ENCODE assay signal across 21 cellular contexts in genomic region chr4:96602661-96603060, GRCh38.
DNase-seq lines count a peak whose midpoint lies in the region; ATAC-seq, FAIRE-seq and TF ChIP-seq lines count a peak whose summit lies in the region.
"Had no signal": no experiment of that assay in that cellular context is flagged by ENCODE, and none has a peak within 500 bp of the region (broad histone marks: within the 10 kb centered on the region; RNA-seq: fewer than 3 reads in every experiment).

No MANE protein-coding gene starts in this region.

- no peaks in the 10 kb centered on the region for H3K4me1 Mint-ChIP-seq in stimulated activated effector memory CD8-positive, alpha-beta T cell treated with anti-CD3 and anti-CD28 coated beads, Interleukin-12 subunit alpha, Interleukin-12 subunit beta, amount 100 ng/mL, for 72 hours
- H3K4me1 Mint-ChIP-seq: IgD-negative memory B cell had no signal

- H2BK12ac ChIP-seq in neuronal stem cell (ENCODE audit: low read length): no peak overlapping the region

- no peak overlapping the region for H4K91ac ChIP-seq in neuronal stem cell (ENCODE audit: low read depth, low read length, poor library complexity)

- DNase-seq in NCI-H2107 treated with DMSO at 0.1 percent for 48 hours (lab: John Stamatoyannopoulos, UW; ENCODE audit: unreplicated experiment): peak; percentile 0
- DNase-seq in NCI-H2107 (lab: John Stamatoyannopoulos, UW): no peak
- DNase-seq in RWPE2 (ENCODE audit: low spot score): no peak
- peak; percentile 31 for DNase-seq in choroid plexus epithelial cell (ENCODE audit: low read depth)
- no peak for DNase-seq in neuronal stem cell (ENCODE audit: low spot score)
- no peak for DNase-seq in stimulated activated effector memory CD8-positive, alpha-beta T cell treated with anti-CD3 and anti-CD28 coated beads, Interleukin-12 subunit alpha, Interleukin-12 subunit beta, amount 100 ng/mL, for 72 hours (ENCODE audit: low spot score in 2 of 2)
- DNase-seq in effector memory CD4-positive, alpha-beta T cell: no peak
- DNase-seq in D721Med (ENCODE audit: insufficient read length, low spot score): no peak
- DNase-seq: 8988T; AML-193; C1 segment of cervical spinal cord; CD8-positive, alpha-beta T cell; EL; GF-D8; GM23248; NCI-H1417; NCI-H187; NCI-H446; NCI-H526; Right ventricle myocardium superior had no signal

- peaks cover 4% of the 10 kb centered on the region for H3K9me3 Mint-ChIP-seq in stimulated activated effector memory CD8-positive, alpha-beta T cell treated with anti-CD3 and anti-CD28 coated beads, Interleukin-12 subunit alpha, Interleukin-12 subunit beta, amount 100 ng/mL, for 72 hours

- no peak overlapping the region for H2BK15ac ChIP-seq in neuronal stem cell (ENCODE audit: low read length)

- no peak overlapping the region for H2AK5ac ChIP-seq in neuronal stem cell (ENCODE audit: low read depth, low read length)

- no peak overlapping the region for H4K8ac ChIP-seq in neuronal stem cell (ENCODE audit: low read depth, low read length)

- TF ChIP-seq CTCF in RWPE2 (IDR thresholded peaks at IDR 0.05; ENCODE audit: poor library complexity, severe bottlenecking) (no peak), choroid plexus epithelial cell (conservative IDR thresholded peaks at IDR 0.05; ENCODE audit: low read depth, low read length) (no peak), D721Med (IDR thresholded peaks at IDR 0.05; ENCODE audit: insufficient read depth, missing control alignments) (no peak)

- H3K4me1 ChIP-seq in RWPE2 (ENCODE audit: insufficient read depth, poor library complexity, severe bottlenecking) (no peaks in the 10 kb centered on the region), neuronal stem cell (ENCODE audit: control insufficient read depth in 2 of 2, insufficient read depth in 1 of 2, low read depth in 1 of 2, low read length in 2 of 2) (peaks cover 2 to 12% of the 10 kb centered on the region in 2 donors)
- no peaks in the 10 kb centered on the region for H3K4me1 ChIP-seq in effector memory CD4-positive, alpha-beta T cell (ENCODE audit: control insufficient read depth, insufficient read depth, low read length, poor library complexity, severe bottlenecking)

- H3K4me3 ChIP-seq in RWPE2 (ENCODE audit: severe bottlenecking) (no peak overlapping the region), choroid plexus epithelial cell (ENCODE audit: low read depth, low read length) (no peak overlapping the region), neuronal stem cell (ENCODE audit: low read length in 2 of 2) (no peak overlapping the region)
- no peak overlapping the region for H3K4me3 ChIP-seq in effector memory CD4-positive, alpha-beta T cell (ENCODE audit: insufficient read depth, low read depth, low read length, poor library complexity, severe bottlenecking)
- H3K4me3 ChIP-seq: GM23248 had no signal

- no peak overlapping the region for H3K4me3 Mint-ChIP-seq in stimulated activated effector memory CD8-positive, alpha-beta T cell treated with anti-CD3 and anti-CD28 coated beads, Interleukin-12 subunit alpha, Interleukin-12 subunit beta, amount 100 ng/mL, for 72 hours
- H3K4me3 Mint-ChIP-seq: CD8-positive, alpha-beta T cell; IgD-negative memory B cell had no signal

- H3K36me3 ChIP-seq in RWPE2 (ENCODE audit: low read depth): no peaks in the 10 kb centered on the region
- no peaks in the 10 kb centered on the region for H3K36me3 ChIP-seq in neuronal stem cell (replicated peaks in 1 of 2; ENCODE audit: control insufficient read depth in 2 of 2, insufficient read depth in 2 of 2, low read length in 2 of 2)
- H3K36me3 ChIP-seq in effector memory CD4-positive, alpha-beta T cell (ENCODE audit: control insufficient read depth, insufficient read depth, low read length): no peaks in the 10 kb centered on the region

- H3K9me3 ChIP-seq in RWPE2 (ENCODE audit: severe bottlenecking): no peaks in the 10 kb centered on the region
- H3K9me3 ChIP-seq in neuronal stem cell (replicated peaks in 1 of 2; ENCODE audit: control insufficient read depth in 2 of 2, insufficient read depth in 1 of 2, low read depth in 1 of 2, low read length in 2 of 2): no peaks in the 10 kb centered on the region
- H3K9me3 ChIP-seq in effector memory CD4-positive, alpha-beta T cell (ENCODE audit: control insufficient read depth, low read length): no peaks in the 10 kb centered on the region

- no peaks in the 10 kb centered on the region for H3K79me1 ChIP-seq in neuronal stem cell (ENCODE audit: low read depth, low read length)

- peak; percentile 23; the same call in 1 of the 3 replicates for ATAC-seq in RWPE2 (ENCODE audit: low read depth)
- no peak for ATAC-seq in stimulated activated effector memory CD8-positive, alpha-beta T cell treated with anti-CD3 and anti-CD28 coated beads, Interleukin-12 subunit alpha, Interleukin-12 subunit beta, amount 100 ng/mL, for 72 hours
- ATAC-seq: CD8-positive, alpha-beta T cell had no signal

- H3K4me2 ChIP-seq in neuronal stem cell (ENCODE audit: insufficient read depth, low read length, poor library complexity, severe bottlenecking): no peak overlapping the region

- H2BK120ac ChIP-seq in neuronal stem cell (ENCODE audit: low read depth, low read length): no peak overlapping the region

- H3K18ac ChIP-seq in neuronal stem cell (ENCODE audit: low read length): no peak overlapping the region

- no peaks in the 10 kb centered on the region for H3K36me3 Mint-ChIP-seq in stimulated activated effector memory CD8-positive, alpha-beta T cell treated with anti-CD3 and anti-CD28 coated beads, Interleukin-12 subunit alpha, Interleukin-12 subunit beta, amount 100 ng/mL, for 72 hours
- H3K36me3 Mint-ChIP-seq: CD8-positive, alpha-beta T cell; IgD-negative memory B cell had no signal

- peak overlapping the region; percentile 51 for H2AFZ ChIP-seq in neuronal stem cell (ENCODE audit: low read length)
- H2AFZ ChIP-seq: GM23248 had no signal

- no peak for FAIRE-seq in D721Med (lab: Jason Lieb, UNC)

- WGBS in neuronal stem cell (ENCODE audit: extremely low coverage in 2 of 2, insufficient read length in 2 of 2, insufficient replicate concordance in 1 of 2), 2 donors: no CpG with 5 or more reads among the region's 3 CpGs

- no peak overlapping the region for H3K4ac ChIP-seq in neuronal stem cell (ENCODE audit: low read length)

- no peak overlapping the region for H3K14ac ChIP-seq in neuronal stem cell (ENCODE audit: low read length)

- H3K27ac Mint-ChIP-seq in stimulated activated effector memory CD8-positive, alpha-beta T cell treated with anti-CD3 and anti-CD28 coated beads, Interleukin-12 subunit alpha, Interleukin-12 subunit beta, amount 100 ng/mL, for 72 hours: no peak overlapping the region
- H3K27ac Mint-ChIP-seq: CD8-positive, alpha-beta T cell; IgD-negative memory B cell had no signal

- H3K23ac ChIP-seq in neuronal stem cell (ENCODE audit: low read depth, low read length, poor library complexity): no peak overlapping the region

- no peak overlapping the region for H2BK5ac ChIP-seq in neuronal stem cell (ENCODE audit: low read length)

- H3K27ac ChIP-seq in RWPE2 (ENCODE audit: poor library complexity, severe bottlenecking) (no peak overlapping the region), neuronal stem cell (replicated peaks; ENCODE audit: low read length) (no peak overlapping the region)
- H3K27ac ChIP-seq in effector memory CD4-positive, alpha-beta T cell (ENCODE audit: insufficient read depth, low read length, poor library complexity, severe bottlenecking): no peak overlapping the region
- H3K27ac ChIP-seq: GM23248 had no signal

- H3K27me3 ChIP-seq in RWPE2 (ENCODE audit: insufficient read depth, poor library complexity, severe bottlenecking): no peaks in the 10 kb centered on the region
- H3K27me3 ChIP-seq in neuronal stem cell (ENCODE audit: control insufficient read depth in 3 of 3, insufficient read depth in 3 of 3, low read depth in 1 of 3, low read length in 3 of 3): no peaks in the 10 kb centered on the region
- no peaks in the 10 kb centered on the region for H3K27me3 ChIP-seq in effector memory CD4-positive, alpha-beta T cell (replicated peaks; ENCODE audit: control insufficient read depth, insufficient read depth, low read length, poor library complexity, severe bottlenecking)

- H3K9ac ChIP-seq in neuronal stem cell (ENCODE audit: low read depth, low read length, poor library complexity): no peak overlapping the region
- H3K9ac ChIP-seq: GM23248 had no signal

Comparison
In these comparisons a context has a peak if more than half of its experiments do, and no peak if none do; other contexts are left out.
1. DNase-seq: peak in NCI-H2107 treated with DMSO at 0.1 percent for 48 hours (single experiment) and choroid plexus epithelial cell (single experiment); none in NCI-H2107 (single experiment), RWPE2 (single experiment), neuronal stem cell (single experiment), stimulated activated effector memory CD8-positive, alpha-beta T cell treated with anti-CD3 and anti-CD28 coated beads, Interleukin-12 subunit alpha, Interleukin-12 subunit beta, amount 100 ng/mL, for 72 hours (0 of 2), effector memory CD4-positive, alpha-beta T cell (0 of 3) and D721Med (single experiment).